In genomic region chr2:176154853-176155252, GRCh38 we compare ENCODE assay signal across 1 cellular context.
TF ChIP-seq lines count a peak whose summit lies in the region.

No MANE protein-coding gene starts in this region.

TF ChIP-seq in H1, 55 proteins besides CTCF, POLR2A, EP300 and RAD21:
- TF ChIP-seq JUND (IDR thresholded peaks at IDR 0.05; ENCODE audit: low read length) = no peak
- TF ChIP-seq, protein P1, sequence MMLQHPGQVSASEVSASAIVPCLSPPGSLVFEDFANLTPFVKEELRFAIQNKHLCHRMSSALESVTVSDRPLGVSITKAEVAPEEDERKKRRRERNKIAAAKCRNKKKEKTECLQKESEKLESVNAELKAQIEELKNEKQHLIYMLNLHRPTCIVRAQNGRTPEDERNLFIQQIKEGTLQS (IDR thresholded peaks at IDR 0.05; ENCODE audit: insufficient read depth, low read depth, low read length) = no peak
- TF ChIP-seq EZH2 (IDR thresholded peaks at IDR 0.05; ENCODE audit: low read depth, low read length, severe bottlenecking) = peak; percentile 13
- no peak for TF ChIP-seq CHD2 (IDR thresholded peaks at IDR 0.05; ENCODE audit: low read length)
- no peak for TF ChIP-seq POLR2AphosphoS5 (IDR thresholded peaks at IDR 0.05; ENCODE audit: low read depth, low read length)
- peak; percentile 61; the same call in 1 of the 2 replicates for TF ChIP-seq SUZ12 (IDR thresholded peaks at IDR 0.05; ENCODE audit: low read length)
